2 cellular contexts compared by ENCODE assay signal in the genomic region with DNA sequence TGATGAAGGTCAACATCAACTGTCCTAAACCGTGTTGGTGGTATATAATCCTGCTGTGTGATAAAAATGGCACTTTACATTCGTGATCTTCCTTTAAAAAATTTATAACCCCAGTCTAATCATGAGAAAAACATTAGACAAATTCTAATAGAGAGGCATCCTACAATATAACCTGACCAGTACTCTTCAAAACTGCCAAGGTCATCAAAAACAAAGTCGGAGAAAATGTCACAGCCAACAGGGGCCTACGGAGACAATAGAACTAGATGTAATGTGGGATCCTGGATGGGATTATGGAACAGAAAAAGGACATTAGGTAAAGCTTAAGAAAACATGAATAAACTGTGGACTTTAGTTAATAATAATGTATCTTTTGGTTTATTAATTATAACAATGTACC.
A peak's percentile ranks its signal among the peaks of the same experiment; 100 is the strongest.
TF ChIP-seq lines count a peak whose summit lies in the region.

No MANE protein-coding gene starts in this region.

TF ChIP-seq in HepG2, 621 proteins besides CTCF, POLR2A, EP300 and RAD21 (continues in another document):
- TF ChIP-seq, protein P1, sequence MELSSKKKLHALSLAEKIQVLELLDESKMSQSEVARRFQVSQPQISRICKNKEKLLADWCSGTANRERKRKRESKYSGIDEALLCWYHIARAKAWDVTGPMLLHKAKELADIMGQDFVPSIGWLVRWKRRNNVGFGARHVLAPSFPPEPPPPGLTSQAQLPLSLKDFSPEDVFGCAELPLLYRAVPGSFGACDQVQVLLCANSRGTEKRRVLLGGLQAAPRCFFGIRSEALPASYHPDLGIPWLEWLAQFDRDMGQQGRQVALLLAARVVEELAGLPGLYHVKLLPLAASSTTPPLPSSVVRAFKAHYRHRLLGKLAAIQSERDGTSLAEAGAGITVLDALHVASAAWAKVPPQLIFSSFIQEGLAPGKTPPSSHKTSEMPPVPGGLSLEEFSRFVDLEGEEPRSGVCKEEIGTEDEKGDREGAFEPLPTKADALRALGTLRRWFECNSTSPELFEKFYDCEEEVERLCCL (CRISPR knock-in tag; IDR thresholded peaks at IDR 0.05; ENCODE audit: borderline replicate concordance), result no peak
- TF ChIP-seq FLYWCH1 (CRISPR knock-in tag; IDR thresholded peaks at IDR 0.05) (no peak), ZNF232 (CRISPR knock-in tag; IDR thresholded peaks at IDR 0.05; ENCODE audit: borderline replicate concordance) (no peak), GLI4 (CRISPR knock-in tag; IDR thresholded peaks at IDR 0.05; ENCODE audit: borderline replicate concordance) (no peak), CBX2 (IDR thresholded peaks at IDR 0.05; ENCODE audit: low read depth, low read length) (no peak), CBX2 (CRISPR knock-in tag; IDR thresholded peaks at IDR 0.05; ENCODE audit: low read depth) (no peak), MAFK (conservative IDR thresholded peaks at IDR 0.05 in 1 of 2, IDR thresholded peaks at IDR 0.05 in 1 of 2; ENCODE audit: low read length in 2 of 2) (peak; percentile 83 to 90), IRX3 (CRISPR knock-in tag; IDR thresholded peaks at IDR 0.05; ENCODE audit: borderline replicate concordance, low read depth) (no peak), MEIS1 (CRISPR knock-in tag; IDR thresholded peaks at IDR 0.05; ENCODE audit: borderline replicate concordance) (no peak), MAFF (IDR thresholded peaks at IDR 0.05; ENCODE audit: low read depth, low read length) (peak; percentile 83), E2F2 (CRISPR knock-in tag; IDR thresholded peaks at IDR 0.05; ENCODE audit: borderline replicate concordance) (no peak), TBP (CRISPR knock-in tag; IDR thresholded peaks at IDR 0.05) (no peak), KLF15 (CRISPR knock-in tag; IDR thresholded peaks at IDR 0.05; ENCODE audit: borderline replicate concordance) (no peak), ZSCAN30 (CRISPR knock-in tag; IDR thresholded peaks at IDR 0.05) (no peak)
- TF ChIP-seq, protein P2, sequence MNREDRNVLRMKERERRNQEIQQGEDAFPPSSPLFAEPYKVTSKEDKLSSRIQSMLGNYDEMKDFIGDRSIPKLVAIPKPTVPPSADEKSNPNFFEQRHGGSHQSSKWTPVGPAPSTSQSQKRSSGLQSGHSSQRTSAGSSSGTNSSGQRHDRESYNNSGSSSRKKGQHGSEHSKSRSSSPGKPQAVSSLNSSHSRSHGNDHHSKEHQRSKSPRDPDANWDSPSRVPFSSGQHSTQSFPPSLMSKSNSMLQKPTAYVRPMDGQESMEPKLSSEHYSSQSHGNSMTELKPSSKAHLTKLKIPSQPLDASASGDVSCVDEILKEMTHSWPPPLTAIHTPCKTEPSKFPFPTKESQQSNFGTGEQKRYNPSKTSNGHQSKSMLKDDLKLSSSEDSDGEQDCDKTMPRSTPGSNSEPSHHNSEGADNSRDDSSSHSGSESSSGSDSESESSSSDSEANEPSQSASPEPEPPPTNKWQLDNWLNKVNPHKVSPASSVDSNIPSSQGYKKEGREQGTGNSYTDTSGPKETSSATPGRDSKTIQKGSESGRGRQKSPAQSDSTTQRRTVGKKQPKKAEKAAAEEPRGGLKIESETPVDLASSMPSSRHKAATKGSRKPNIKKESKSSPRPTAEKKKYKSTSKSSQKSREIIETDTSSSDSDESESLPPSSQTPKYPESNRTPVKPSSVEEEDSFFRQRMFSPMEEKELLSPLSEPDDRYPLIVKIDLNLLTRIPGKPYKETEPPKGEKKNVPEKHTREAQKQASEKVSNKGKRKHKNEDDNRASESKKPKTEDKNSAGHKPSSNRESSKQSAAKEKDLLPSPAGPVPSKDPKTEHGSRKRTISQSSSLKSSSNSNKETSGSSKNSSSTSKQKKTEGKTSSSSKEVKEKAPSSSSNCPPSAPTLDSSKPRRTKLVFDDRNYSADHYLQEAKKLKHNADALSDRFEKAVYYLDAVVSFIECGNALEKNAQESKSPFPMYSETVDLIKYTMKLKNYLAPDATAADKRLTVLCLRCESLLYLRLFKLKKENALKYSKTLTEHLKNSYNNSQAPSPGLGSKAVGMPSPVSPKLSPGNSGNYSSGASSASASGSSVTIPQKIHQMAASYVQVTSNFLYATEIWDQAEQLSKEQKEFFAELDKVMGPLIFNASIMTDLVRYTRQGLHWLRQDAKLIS (CRISPR knock-in tag; IDR thresholded peaks at IDR 0.05), result no peak

TF ChIP-seq in H1, 55 proteins besides CTCF, POLR2A, EP300 and RAD21:
- TF ChIP-seq CHD2 (IDR thresholded peaks at IDR 0.05; ENCODE audit: low read length) (no peak), MAFK (IDR thresholded peaks at IDR 0.05; ENCODE audit: low read depth, low read length) (0 out of 2 replicates have a peak, but pooled peaks have one; percentile 39), CREB1 (IDR thresholded peaks at IDR 0.05) (no peak), SIX5 (IDR thresholded peaks at IDR 0.05; ENCODE audit: low read depth, low read length) (no peak)
